ENCODE assay signal across 27 cellular contexts in genomic region chr12:15677207-15677606, GRCh38.
DNase-seq lines count a peak whose midpoint lies in the region; ATAC-seq and TF ChIP-seq lines count a peak whose summit lies in the region.
"Had no signal": no experiment of that assay in that cellular context is flagged by ENCODE, and none has a peak within 500 bp of the region (broad histone marks: within the 10 kb centered on the region; RNA-seq: fewer than 3 reads in every experiment).

No MANE protein-coding gene starts in this region.

- H4K91ac ChIP-seq in neuronal stem cell (ENCODE audit: low read depth, low read length, poor library complexity) (no peak overlapping the region), trophoblast cell (ENCODE audit: low read depth, low read length) (no peak overlapping the region)

- no peaks in the 10 kb centered on the region for H3K9me3 Mint-ChIP-seq in brain
- H3K9me3 Mint-ChIP-seq in endodermal cell: no peaks in the 10 kb centered on the region
- H3K9me3 Mint-ChIP-seq: CD8-positive, alpha-beta T cell had no signal

- H3K14ac ChIP-seq in neuronal stem cell (ENCODE audit: low read length) (no peak overlapping the region), trophoblast cell (ENCODE audit: low read length) (no peak overlapping the region)

- no peaks in the 10 kb centered on the region for H3K27me3 Mint-ChIP-seq in brain
- no peaks in the 10 kb centered on the region for H3K27me3 Mint-ChIP-seq in endodermal cell (ENCODE audit: insufficient read depth)
- peaks cover 6% of the 10 kb centered on the region for H3K27me3 Mint-ChIP-seq in T-helper 17 cell

- H3K23ac ChIP-seq in neuronal stem cell (ENCODE audit: low read depth, low read length, poor library complexity): no peak overlapping the region
- H3K23ac ChIP-seq in trophoblast cell (ENCODE audit: low read length): no peak overlapping the region

- no peak overlapping the region for H4K8ac ChIP-seq in neuronal stem cell (ENCODE audit: low read depth, low read length)
- no peak overlapping the region for H4K8ac ChIP-seq in trophoblast cell (ENCODE audit: low read depth, low read length)

- H2AFZ ChIP-seq in neuronal stem cell (ENCODE audit: low read length) (peak overlapping the region; percentile 57), trophoblast cell (ENCODE audit: insufficient read depth, low read length, poor library complexity) (no peak overlapping the region)

- H2AK5ac ChIP-seq in neuronal stem cell (ENCODE audit: low read depth, low read length): no peak overlapping the region
- no peak overlapping the region for H2AK5ac ChIP-seq in trophoblast cell (ENCODE audit: low read length)

- peaks cover 10% of the 10 kb centered on the region; the same call in 1 of the 2 replicates for H3K4me1 ChIP-seq in HUES64 (ENCODE audit: insufficient read depth, low read length)
- H3K4me1 ChIP-seq in endodermal cell (ENCODE audit: control insufficient read depth, insufficient read depth, low read length): no peaks in the 10 kb centered on the region
- H3K4me1 ChIP-seq in neuronal stem cell (ENCODE audit: control insufficient read depth in 2 of 2, insufficient read depth in 1 of 2, low read depth in 1 of 2, low read length in 2 of 2): peaks cover 9 to 33% of the 10 kb centered on the region in 2 donors
- H3K4me1 ChIP-seq in trophoblast cell (ENCODE audit: control insufficient read depth in 1 of 2, insufficient read depth in 2 of 2, low read length in 2 of 2): no peaks in the 10 kb centered on the region
- H3K4me1 ChIP-seq in stomach: no peaks in the 10 kb centered on the region

- no peak for TF ChIP-seq EP300 in stomach (IDR thresholded peaks at IDR 0.05)

- H3K27ac ChIP-seq in HUES64 (ENCODE audit: low read depth, low read length) (peak overlapping the region; percentile 10; the same call in 1 of the 2 replicates), endodermal cell (ENCODE audit: low read depth, low read length) (peak overlapping the region; percentile 94), neuronal stem cell (replicated peaks; ENCODE audit: low read length) (no peak overlapping the region), trophoblast cell (ENCODE audit: low read depth, low read length) (no peak overlapping the region), stomach (no peak overlapping the region)
- H3K27ac ChIP-seq: RWPE1, SK-N-MC had no signal

- WGBS in HUES64: 79% methylated on average over 2 of the region's 3 CpGs
- WGBS in endodermal cell (ENCODE audit: insufficient coverage in 1 of 2, insufficient read length in 1 of 2), 2 experiments: 50 to 71% methylated on average over 2 to 3 of the region's 3 CpGs
- no CpG with 5 or more reads among the region's 3 CpGs for WGBS in neuronal stem cell (ENCODE audit: extremely low coverage in 2 of 2, insufficient read length in 2 of 2, insufficient replicate concordance in 1 of 2), 2 donors
- WGBS in trophoblast cell (ENCODE audit: extremely low coverage, insufficient coverage, insufficient read length): no CpG with 5 or more reads among the region's 3 CpGs
- 80 to 87% (median 83%) methylated on average over 3 of the region's 3 CpGs for WGBS in stomach, 5 donors

- H3K4ac ChIP-seq in neuronal stem cell (ENCODE audit: low read length) (no peak overlapping the region), trophoblast cell (ENCODE audit: low read depth, low read length) (no peak overlapping the region)

- intact Hi-C loops in stomach (cut with DNase I; ENCODE audit: low total_unique reads): no loop called here

- TF ChIP-seq CTCF in brain (conservative IDR thresholded peaks at IDR 0.05) (no peak), endodermal cell (conservative IDR thresholded peaks at IDR 0.05) (no peak), stomach (IDR thresholded peaks at IDR 0.05) (no peak)

- no peak overlapping the region for H3K4me3 Mint-ChIP-seq in brain
- H3K4me3 Mint-ChIP-seq in endodermal cell: no peak overlapping the region
- H3K4me3 Mint-ChIP-seq in T-helper 17 cell: no peak overlapping the region
- H3K4me3 Mint-ChIP-seq: CD8-positive, alpha-beta T cell had no signal

- no peak overlapping the region for H4K12ac ChIP-seq in trophoblast cell (ENCODE audit: low read depth, low read length)

- H3K4me1 Mint-ChIP-seq in brain (peaks cover 41% of the 10 kb centered on the region), endodermal cell (peaks cover 20% of the 10 kb centered on the region), T-helper 17 cell (no peaks in the 10 kb centered on the region)

- DNase-seq in endodermal cell (peak; percentile 90), neuronal stem cell (ENCODE audit: low spot score) (no peak), trophoblast cell (no peak), T-helper 17 cell (no peak), stomach (no peak)
- DNase-seq: ACHN; AML-193; C1 segment of cervical spinal cord; CD8-positive, alpha-beta T cell; DND-41; GOT3; KBM-7; MM.1S; NCI-H1092; NCI-H1436 treated with DMSO at 0.1 percent for 48 hours; NCI-H2029 treated with DMSO at 0.1 percent for 48 hours; NCI-H2171; NCI-H345; NCI-H774; NK-92 treated with Interleukin-12 subunit alpha and Interleukin-12 subunit beta, amount 100 ng/mL, for 24 hours; SHP77 treated with DMSO at 0.1 percent for 48 hours had no signal

- H3K4me2 ChIP-seq in neuronal stem cell (ENCODE audit: insufficient read depth, low read length, poor library complexity, severe bottlenecking) (no peak overlapping the region), trophoblast cell (ENCODE audit: low read length) (no peak overlapping the region)

- no peak for TF ChIP-seq POLR2A in stomach (IDR thresholded peaks at IDR 0.05)

- H3K27me3 ChIP-seq in HUES64 (ENCODE audit: insufficient read depth, low read length): no peaks in the 10 kb centered on the region
- H3K27me3 ChIP-seq in endodermal cell (ENCODE audit: control insufficient read depth, insufficient read depth, low read length, poor library complexity, severe bottlenecking): no peaks in the 10 kb centered on the region
- no peaks in the 10 kb centered on the region for H3K27me3 ChIP-seq in neuronal stem cell (ENCODE audit: control insufficient read depth in 3 of 3, insufficient read depth in 3 of 3, low read depth in 1 of 3, low read length in 3 of 3)
- H3K27me3 ChIP-seq in trophoblast cell (ENCODE audit: insufficient read depth, low read length): no peaks in the 10 kb centered on the region
- no peaks in the 10 kb centered on the region for H3K27me3 ChIP-seq in stomach

- H3K4me3 ChIP-seq in HUES64 (ENCODE audit: low read length): no peak overlapping the region
- H3K4me3 ChIP-seq in endodermal cell (ENCODE audit: low read length): no peak overlapping the region
- no peak overlapping the region for H3K4me3 ChIP-seq in neuronal stem cell (ENCODE audit: low read length in 2 of 2)
- H3K4me3 ChIP-seq in trophoblast cell (ENCODE audit: low read depth, low read length): no peak overlapping the region
- no peak overlapping the region for H3K4me3 ChIP-seq in stomach
- H3K4me3 ChIP-seq: SK-N-MC had no signal

- no peak overlapping the region for H2BK5ac ChIP-seq in neuronal stem cell (ENCODE audit: low read length)
- no peak overlapping the region for H2BK5ac ChIP-seq in trophoblast cell (ENCODE audit: low read depth, low read length, poor library complexity)

- no peak overlapping the region for H3K18ac ChIP-seq in neuronal stem cell (ENCODE audit: low read length)
- H3K18ac ChIP-seq in trophoblast cell (ENCODE audit: low read length): no peak overlapping the region

- H3K27ac Mint-ChIP-seq in brain: peak overlapping the region in 4 of 5 experiments; percentile 1 to 88 (median 52)
- H3K27ac Mint-ChIP-seq in endodermal cell: peak overlapping the region; percentile 64
- no peak overlapping the region for H3K27ac Mint-ChIP-seq in T-helper 17 cell
- H3K27ac Mint-ChIP-seq: CD8-positive, alpha-beta T cell had no signal

- H3K36me3 Mint-ChIP-seq in brain: no peaks in the 10 kb centered on the region
- no peaks in the 10 kb centered on the region for H3K36me3 Mint-ChIP-seq in endodermal cell (ENCODE audit: low read depth)
- no peaks in the 10 kb centered on the region for H3K36me3 Mint-ChIP-seq in T-helper 17 cell (ENCODE audit: low read depth)
- H3K36me3 Mint-ChIP-seq: CD8-positive, alpha-beta T cell had no signal

- no peaks in the 10 kb centered on the region for H3K79me2 ChIP-seq in trophoblast cell (ENCODE audit: control insufficient read depth, insufficient read depth, low read length, poor library complexity)

- H3K9me3 ChIP-seq in HUES64 (ENCODE audit: insufficient read depth, low read depth, low read length) (no peaks in the 10 kb centered on the region), endodermal cell (ENCODE audit: control insufficient read depth, low read length) (no peaks in the 10 kb centered on the region), neuronal stem cell (replicated peaks in 1 of 2; ENCODE audit: control insufficient read depth in 2 of 2, insufficient read depth in 1 of 2, low read depth in 1 of 2, low read length in 2 of 2) (no peaks in the 10 kb centered on the region), trophoblast cell (ENCODE audit: insufficient read depth, low read depth, low read length) (no peaks in the 10 kb centered on the region), T-helper 17 cell (ENCODE audit: control insufficient read depth, low read length, poor library complexity, severe bottlenecking) (no peaks in the 10 kb centered on the region), stomach (no peaks in the 10 kb centered on the region)

- no peak overlapping the region for H2BK15ac ChIP-seq in neuronal stem cell (ENCODE audit: low read length)

- H3K36me3 ChIP-seq in HUES64 (ENCODE audit: insufficient read depth, low read length) (no peaks in the 10 kb centered on the region), endodermal cell (ENCODE audit: control insufficient read depth, insufficient read depth, low read length) (no peaks in the 10 kb centered on the region), neuronal stem cell (replicated peaks in 1 of 2; ENCODE audit: control insufficient read depth in 2 of 2, insufficient read depth in 2 of 2, low read length in 2 of 2) (no peaks in the 10 kb centered on the region), trophoblast cell (ENCODE audit: control insufficient read depth in 1 of 2, insufficient read depth in 2 of 2, low read length in 2 of 2) (no peaks in the 10 kb centered on the region), stomach (peaks cover 0 to 6% (median 0%) of the 10 kb centered on the region in 4 donors)

- H3K79me1 ChIP-seq in neuronal stem cell (ENCODE audit: low read depth, low read length) (no peaks in the 10 kb centered on the region), trophoblast cell (ENCODE audit: low read length) (no peaks in the 10 kb centered on the region)

- ATAC-seq in T-helper 17 cell (no peak), GM21390 (IDR thresholded peaks at IDR 0.05; ENCODE audit: unreplicated experiment) (no peak)
- ATAC-seq: CD8-positive, alpha-beta T cell; HepG2 had no signal

- no peak overlapping the region for H2BK12ac ChIP-seq in neuronal stem cell (ENCODE audit: low read length)
- no peak overlapping the region for H2BK12ac ChIP-seq in trophoblast cell (ENCODE audit: low read length)

- H2BK120ac ChIP-seq in neuronal stem cell (ENCODE audit: low read depth, low read length) (no peak overlapping the region), trophoblast cell (ENCODE audit: insufficient read depth, low read length, poor library complexity) (no peak overlapping the region)

- H3K9ac ChIP-seq in HUES64 (ENCODE audit: low read depth, low read length) (no peak overlapping the region), endodermal cell (ENCODE audit: extremely low read depth, low read length, poor library complexity, severe bottlenecking) (no peak overlapping the region), neuronal stem cell (ENCODE audit: low read depth, low read length, poor library complexity) (no peak overlapping the region), trophoblast cell (ENCODE audit: low read length) (no peak overlapping the region)

Comparison
In these comparisons a context has a peak if more than half of its experiments do, and no peak if none do; other contexts are left out.
1. H3K27ac ChIP-seq: peak in HUES64 (single experiment) and endodermal cell (single experiment); none in neuronal stem cell (single experiment), trophoblast cell (single experiment) and stomach (0 of 5).